In genomic region chr7:144824360-144824759, GRCh38 we compare ENCODE assay signal across 13 cellular contexts. TPM values are rescaled to one million over a fixed set of nuclear protein-coding genes. Genes with fewer than 3 reads are reported as not detected.
DNase-seq lines count a peak whose midpoint lies in the region; ATAC-seq and TF ChIP-seq lines count a peak whose summit lies in the region.
"Had no signal": no experiment of that assay in that cellular context is flagged by ENCODE, and none has a peak within 500 bp of the region (broad histone marks: within the 10 kb centered on the region; RNA-seq: fewer than 3 reads in every experiment).

No MANE protein-coding gene starts in this region.

- intact Hi-C loops in PC-3 (cut with micrococcal nuclease) = loop anchor here (1.0 kb wide), 1 partner anchor 86 kb away; no protein-coding TSS in a partner anchor
- intact Hi-C loops in naive thymus-derived CD4-positive, alpha-beta T cell (cut with micrococcal nuclease) = loop anchor here in 1 of 2 donors (5.0 kb wide), 1 partner anchor 37 kb away; no protein-coding TSS in a partner anchor

- H3K4me2 ChIP-seq in PC-3 (ENCODE audit: low read length) = no peak overlapping the region

- H2AFZ ChIP-seq in PC-3 (ENCODE audit: low read length) = no peak overlapping the region

- no peaks in the 10 kb centered on the region for H3K27me3 Mint-ChIP-seq in naive thymus-derived CD4-positive, alpha-beta T cell

- H3K36me3 ChIP-seq in PC-3 (ENCODE audit: low read depth, low read length) = no peaks in the 10 kb centered on the region
- no peaks in the 10 kb centered on the region for H3K36me3 ChIP-seq in naive thymus-derived CD4-positive, alpha-beta T cell (ENCODE audit: control insufficient read depth in 2 of 3, insufficient read depth in 3 of 3, low read length in 3 of 3)

- CTCF ChIA-PET in PC-3 (lab: Charles Lee) = no interaction called here
- CTCF ChIA-PET in naive thymus-derived CD4-positive, alpha-beta T cell (lab: Charles Lee) = no interaction called here

- BruUV-seq in PC-3 (replicated peaks; lab: Mats Ljungman, UMichigan) = no TSS peak

- H3K4me1 Mint-ChIP-seq in naive thymus-derived CD4-positive, alpha-beta T cell = peaks cover 31 to 89% (median 76%) of the 10 kb centered on the region in 7 donors

- ATAC-seq in PC-3 (peak; percentile 88), GM19455 (IDR thresholded peaks at IDR 0.05; ENCODE audit: unreplicated experiment) (no peak)
- ATAC-seq in naive thymus-derived CD4-positive, alpha-beta T cell = no peak
- ATAC-seq: right cardiac atrium had no signal

- no peak overlapping the region for H3K4me3 ChIP-seq in PC-3 (ENCODE audit: low read length)
- no peak overlapping the region for H3K4me3 ChIP-seq in naive thymus-derived CD4-positive, alpha-beta T cell (ENCODE audit: low read length)

- no peaks in the 10 kb centered on the region for H3F3A ChIP-seq in PC-3 (ENCODE audit: low read length, unreplicated experiment)

- no peak for TF ChIP-seq CTCF in PC-3 (conservative IDR thresholded peaks at IDR 0.05; ENCODE audit: low read depth, low read length)

- H3K4me3 Mint-ChIP-seq in naive thymus-derived CD4-positive, alpha-beta T cell = no peak overlapping the region

- H3K27ac ChIP-seq in PC-3 (ENCODE audit: low read length) (no peak overlapping the region), epithelial cell of prostate (peak overlapping the region; percentile 1)
- H3K27ac ChIP-seq in naive thymus-derived CD4-positive, alpha-beta T cell (ENCODE audit: low read depth, low read length) = no peak overlapping the region

- DNase-seq in GM03348 (ENCODE audit: low spot score) (peak; percentile 71), PC-3 (peak; percentile 82), epithelial cell of prostate (ENCODE audit: low read depth, low spot score) (peak; percentile 40), pulmonary artery endothelial cell (ENCODE audit: low read depth, low spot score) (peak; percentile 72), DMS114 treated with DMSO at 0.1 percent for 48 hours (lab: John Stamatoyannopoulos, UW; ENCODE audit: unreplicated experiment) (no peak), SKM-1 treated with dmso at 0.1 percent for 144 hours (lab: John Stamatoyannopoulos, UW; ENCODE audit: unreplicated experiment) (no peak)
- DNase-seq in naive thymus-derived CD4-positive, alpha-beta T cell = no peak
- DNase-seq: activated gamma-delta T cell treated with Interleukin-2 at 50 U/mL for 16 hours, erythroblast, NCI-H1930, right cardiac atrium, RPMI8226 had no signal

- no peaks in the 10 kb centered on the region for H3K79me2 ChIP-seq in PC-3 (ENCODE audit: low read length)

- no peaks in the 10 kb centered on the region for H3K9me3 ChIP-seq in PC-3 (ENCODE audit: low read length)
- no peaks in the 10 kb centered on the region for H3K9me3 ChIP-seq in naive thymus-derived CD4-positive, alpha-beta T cell (ENCODE audit: control insufficient read depth in 2 of 3, low read length in 3 of 3)

- no peaks in the 10 kb centered on the region for H3K9me2 ChIP-seq in PC-3 (replicated peaks; ENCODE audit: low read length)

- POLR2A ChIA-PET in PC-3 (lab: Charles Lee; ENCODE audit: unreplicated experiment) = no interaction called here
- POLR2A ChIA-PET in naive thymus-derived CD4-positive, alpha-beta T cell (lab: Charles Lee) = interaction anchor here (9.6 kb wide), 1 partner anchor 10 kb away, joined by 394 read pairs; the partner anchor contains the start of gene TPK1

- H4K20me1 ChIP-seq in PC-3 (ENCODE audit: low read length) = no peaks in the 10 kb centered on the region

- H3K27me3 ChIP-seq in PC-3 (ENCODE audit: low read length) = no peaks in the 10 kb centered on the region
- H3K27me3 ChIP-seq in naive thymus-derived CD4-positive, alpha-beta T cell (ENCODE audit: control insufficient read depth in 2 of 2, insufficient read depth in 2 of 2, low read length in 2 of 2) = no peaks in the 10 kb centered on the region

- no peak overlapping the region for H3K9ac ChIP-seq in PC-3 (ENCODE audit: low read length)

- H3K4me1 ChIP-seq in PC-3 (ENCODE audit: insufficient read depth, low read length) = peaks cover 14% of the 10 kb centered on the region
- peaks cover 19 to 32% of the 10 kb centered on the region in 2 donors for H3K4me1 ChIP-seq in naive thymus-derived CD4-positive, alpha-beta T cell (ENCODE audit: control insufficient read depth in 2 of 2, insufficient read depth in 2 of 2, low read length in 2 of 2)

- H3K27ac Mint-ChIP-seq in naive thymus-derived CD4-positive, alpha-beta T cell = peak overlapping the region in 1 of 9 donors; percentile 1

- H3K36me3 Mint-ChIP-seq in naive thymus-derived CD4-positive, alpha-beta T cell = peaks cover 0 to 19% (median 11%) of the 10 kb centered on the region in 5 donors

- no peaks in the 10 kb centered on the region for H3K9me3 Mint-ChIP-seq in naive thymus-derived CD4-positive, alpha-beta T cell

RNA-seq across cellular contexts. Expression of gene TPK1, which starts 11.5 kb away (rescaled TPM):
- total RNA-seq in PC-3 (2014; rRNA removed) (1.3 and 4.5 TPM in 2 replicates), pulmonary artery endothelial cell (17.5 and 22.9 TPM in 2 replicates)
- total RNA-seq in naive thymus-derived CD4-positive, alpha-beta T cell = 10 to 100 TPM; 18.2 to 32.9 (median 26.3) TPM
- polyA plus RNA-seq in naive thymus-derived CD4-positive, alpha-beta T cell = 10 to 100 TPM; 19.8 to 30.1 TPM

Comparison
In these comparisons a context has a peak if more than half of its experiments do, and no peak if none do; other contexts are left out.
1. DNase-seq: peak in GM03348 (single experiment), PC-3 (single experiment), epithelial cell of prostate (single experiment) and pulmonary artery endothelial cell (single experiment); none in naive thymus-derived CD4-positive, alpha-beta T cell (0 of 9), DMS114 treated with DMSO at 0.1 percent for 48 hours (single experiment) and SKM-1 treated with dmso at 0.1 percent for 144 hours (single experiment).